In the genomic region with DNA sequence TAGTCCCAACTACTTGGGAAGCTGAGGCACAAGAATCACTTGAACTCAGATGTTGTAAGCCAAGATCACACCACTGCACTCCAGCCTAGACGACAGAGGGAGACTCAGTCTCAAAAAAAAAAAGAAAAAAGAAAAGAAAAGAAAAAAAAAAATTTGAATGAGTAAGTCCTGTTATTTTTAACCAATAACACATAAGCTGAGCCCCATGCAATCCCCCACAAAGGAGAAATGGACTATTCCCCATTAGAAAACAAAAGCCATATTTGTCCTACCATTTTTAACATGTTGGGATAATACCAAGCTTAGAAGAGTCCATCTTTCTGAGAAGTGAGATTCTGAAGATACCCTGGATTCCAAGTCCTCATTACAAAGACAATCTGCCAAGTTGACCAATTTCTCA, we compare ENCODE assay signal across 22 cellular contexts. TPM values are rescaled to one million over a fixed set of nuclear protein-coding genes. Genes with fewer than 3 reads are reported as not detected.
DNase-seq lines count a peak whose midpoint lies in the region; ATAC-seq and TF ChIP-seq lines count a peak whose summit lies in the region.
"Had no signal": no experiment of that assay in that cellular context is flagged by ENCODE, and none has a peak within 500 bp of the region (broad histone marks: within the 10 kb centered on the region; RNA-seq: fewer than 3 reads in every experiment).

No MANE protein-coding gene starts in this region.

- H3K4me3 Mint-ChIP-seq in activated T-cell treated with anti-CD3 and anti-CD28 coated beads, Interleukin-2, amount 50 U/mL, for 24 hours = no peak overlapping the region
- H3K4me3 Mint-ChIP-seq in stimulated activated effector memory CD8-positive, alpha-beta T cell treated with anti-CD3 and anti-CD28 coated beads, Interleukin-12 subunit alpha, Interleukin-12 subunit beta, amount 100 ng/mL, for 72 hours = no peak overlapping the region
- H3K4me3 Mint-ChIP-seq: CD4-positive, alpha-beta T cell had no signal

- H3K4ac ChIP-seq in IMR-90 (ENCODE audit: low read depth, low read length) = 0 out of 2 replicates have a peak overlapping the region, but pooled peaks have one; percentile 39

- H3K14ac ChIP-seq in IMR-90 (replicated peaks; ENCODE audit: low read depth, low read length) = no peak overlapping the region

- H4K8ac ChIP-seq in IMR-90 (ENCODE audit: low read depth in 2 of 2, low read length in 2 of 2) = peak overlapping the region; percentile 20 to 68; a peak in 1 of 4 replicates

- H3K9me3 ChIP-seq in IMR-90 (ENCODE audit: control insufficient read depth, insufficient read depth, low read length) (no peaks in the 10 kb centered on the region), uterus (no peaks in the 10 kb centered on the region), hepatocyte (ENCODE audit: low read depth) (no peaks in the 10 kb centered on the region)
- H3K9me3 ChIP-seq: SJSA1 had no signal

- peaks cover 100% of the 10 kb centered on the region for H3K36me3 Mint-ChIP-seq in activated T-cell treated with anti-CD3 and anti-CD28 coated beads, Interleukin-2, amount 50 U/mL, for 24 hours (ENCODE audit: low read depth)
- peaks cover 99% of the 10 kb centered on the region for H3K36me3 Mint-ChIP-seq in stimulated activated effector memory CD8-positive, alpha-beta T cell treated with anti-CD3 and anti-CD28 coated beads, Interleukin-12 subunit alpha, Interleukin-12 subunit beta, amount 100 ng/mL, for 72 hours

- WGBS in IMR-90 (ENCODE audit: extremely low coverage in 2 of 2, insufficient read length in 1 of 2), 2 experiments = no CpG with 5 or more reads among the region's 1 CpG
- 92% methylated on average over 1 of the region's 1 CpG for WGBS in hepatocyte (ENCODE audit: low lambda C conversion rate, missing lambda C conversion rate)

- H4K20me1 ChIP-seq in IMR-90 (ENCODE audit: insufficient read depth, low read length) = no peaks in the 10 kb centered on the region
- H4K20me1 ChIP-seq in hepatocyte (ENCODE audit: insufficient read depth, poor library complexity, severe bottlenecking) = no peaks in the 10 kb centered on the region
- H4K20me1 ChIP-seq: BLaER1 had no signal

- no peaks in the 10 kb centered on the region for H3K9me2 ChIP-seq in hepatocyte (replicated peaks; ENCODE audit: insufficient read depth)

- H4K5ac ChIP-seq in IMR-90 (ENCODE audit: low read depth, low read length) = no peak overlapping the region

- CTCF ChIA-PET in IMR-90 (lab: Yijun Ruan, JAX) = interaction anchor here (0.6 kb wide), 2 partner anchors 68 to 197 kb away, joined by 3 to 4 read pairs; no protein-coding TSS in a partner anchor

- no peak overlapping the region for H3K18ac ChIP-seq in IMR-90 (ENCODE audit: low read depth, low read length)

- H2AFZ ChIP-seq in IMR-90 (replicated peaks; ENCODE audit: low read length, poor library complexity) = no peak overlapping the region
- no peak overlapping the region for H2AFZ ChIP-seq in hepatocyte
- H2AFZ ChIP-seq: PC-9 had no signal

- peaks cover 2 to 24% of the 10 kb centered on the region in 2 experiments; a peak in 3 of 4 replicates for H3K79me1 ChIP-seq in IMR-90 (ENCODE audit: low read depth in 1 of 2, low read length in 2 of 2)

- no peak overlapping the region for H3K56ac ChIP-seq in IMR-90 (ENCODE audit: extremely low read depth, insufficient read depth, low read length)

- no peak overlapping the region for H2BK120ac ChIP-seq in IMR-90 (ENCODE audit: low read depth, low read length)

- no peaks in the 10 kb centered on the region for H3K9me3 Mint-ChIP-seq in activated T-cell treated with anti-CD3 and anti-CD28 coated beads, Interleukin-2, amount 50 U/mL, for 24 hours
- H3K9me3 Mint-ChIP-seq in stimulated activated effector memory CD8-positive, alpha-beta T cell treated with anti-CD3 and anti-CD28 coated beads, Interleukin-12 subunit alpha, Interleukin-12 subunit beta, amount 100 ng/mL, for 72 hours = no peaks in the 10 kb centered on the region
- H3K9me3 Mint-ChIP-seq: CD4-positive, alpha-beta T cell had no signal

- DNase-seq in activated T-cell treated with anti-CD3 and anti-CD28 coated beads, Interleukin-2, amount 50 U/mL, for 24 hours = no peak
- DNase-seq in activated T-cell treated with anti-CD3 and anti-CD28 coated beads, Interleukin-2, amount 50 U/mL, for 1 hour = no peak
- DNase-seq in IMR-90 = no peak
- DNase-seq in brain microvascular endothelial cell = no peak
- DNase-seq in stimulated activated effector memory CD8-positive, alpha-beta T cell treated with anti-CD3 and anti-CD28 coated beads, Interleukin-12 subunit alpha, Interleukin-12 subunit beta, amount 100 ng/mL, for 72 hours (ENCODE audit: low spot score in 2 of 2) = no peak
- DNase-seq in uterus = no peak
- no peak for DNase-seq in SIG-M5 treated with dmso at 0.1 percent for 504 hours (lab: John Stamatoyannopoulos, UW; ENCODE audit: unreplicated experiment)
- DNase-seq in hepatocyte (ENCODE audit: low spot score) = no peak
- DNase-seq: 8988T; CD4-positive, alpha-beta T cell; KBM-7; MV-4-11; NCI-H1105; NCI-H1436 treated with DMSO at 0.1 percent for 48 hours; NCI-H2029; NCI-H526 treated with DMSO at 0.1 percent for 48 hours; PC-9 had no signal

- no TSS peak for BruUV-seq in IMR-90 (replicated peaks; lab: Mats Ljungman, UMichigan)

- peak overlapping the region; percentile 40 for H3K27ac Mint-ChIP-seq in activated T-cell treated with anti-CD3 and anti-CD28 coated beads, Interleukin-2, amount 50 U/mL, for 24 hours
- H3K27ac Mint-ChIP-seq in stimulated activated effector memory CD8-positive, alpha-beta T cell treated with anti-CD3 and anti-CD28 coated beads, Interleukin-12 subunit alpha, Interleukin-12 subunit beta, amount 100 ng/mL, for 72 hours = peak overlapping the region; percentile 24
- H3K27ac Mint-ChIP-seq: CD4-positive, alpha-beta T cell had no signal

- H3K9me1 ChIP-seq in IMR-90 (ENCODE audit: insufficient read depth, low read length) = no peaks in the 10 kb centered on the region

- no peak overlapping the region for H3K23ac ChIP-seq in IMR-90 (ENCODE audit: low read depth, low read length)

- H3K4me1 ChIP-seq in IMR-90 (ENCODE audit: control insufficient read depth, insufficient read depth, low read length) (peaks cover 2% of the 10 kb centered on the region; the same call in 1 of the 2 replicates), uterus (no peaks in the 10 kb centered on the region), hepatocyte (ENCODE audit: insufficient read depth) (no peaks in the 10 kb centered on the region)
- H3K4me1 ChIP-seq: BLaER1 had no signal

- H2BK5ac ChIP-seq in IMR-90 (ENCODE audit: low read depth, low read length, poor library complexity, severe bottlenecking) = peak overlapping the region; percentile 9

- no peak for TF ChIP-seq CTCF in IMR-90 (conservative IDR thresholded peaks at IDR 0.05; ENCODE audit: low read depth, low read length)
- TF ChIP-seq CTCF in brain microvascular endothelial cell (IDR thresholded peaks at IDR 0.05; ENCODE audit: low read depth, low read length, missing control alignments) = no peak
- no peak for TF ChIP-seq CTCF in uterus (IDR thresholded peaks at IDR 0.05)
- TF ChIP-seq CTCF in hepatocyte (IDR thresholded peaks at IDR 0.05; ENCODE audit: poor library complexity) = no peak

- peak overlapping the region; percentile 47; the same call in 1 of the 3 replicates for H2BK15ac ChIP-seq in IMR-90 (ENCODE audit: low read depth, low read length)

- dilution Hi-C loops in IMR-90 (cut with HindIII; ENCODE audit: low sequenced_read_pairs, unreplicated experiment) = no loop called here

- no peak overlapping the region for H3K9ac ChIP-seq in IMR-90 (ENCODE audit: low read depth, low read length)
- H3K9ac ChIP-seq: BLaER1 had no signal

- POLR2A ChIA-PET in IMR-90 (lab: Charles Lee; ENCODE audit: unreplicated experiment) = no interaction called here

- H3K4me3 ChIP-seq in IMR-90 (ENCODE audit: insufficient read depth, low read depth, low read length) = no peak overlapping the region
- H3K4me3 ChIP-seq in brain microvascular endothelial cell (ENCODE audit: low read depth, low read length) = no peak overlapping the region
- no peak overlapping the region for H3K4me3 ChIP-seq in uterus
- no peak overlapping the region for H3K4me3 ChIP-seq in hepatocyte
- H3K4me3 ChIP-seq: BLaER1, PC-9, SJSA1 had no signal

- no peak overlapping the region for H2BK20ac ChIP-seq in IMR-90 (ENCODE audit: low read depth, low read length)

- H3K27me3 ChIP-seq in IMR-90 (ENCODE audit: control insufficient read depth, insufficient read depth, low read length) (no peaks in the 10 kb centered on the region), brain microvascular endothelial cell (replicated peaks) (no peaks in the 10 kb centered on the region), uterus (no peaks in the 10 kb centered on the region), hepatocyte (no peaks in the 10 kb centered on the region)
- H3K27me3 ChIP-seq: BLaER1, SJSA1 had no signal

- intact Hi-C loops in IMR-90 (cut with micrococcal nuclease) = loop anchor here (10.0 kb wide), 1 partner anchor 65 kb away; a partner anchor contains a TSS
- intact Hi-C loops in uterus (cut with DNase I; ENCODE audit: low total_unique reads) = no loop called here

- H4K91ac ChIP-seq in IMR-90 (ENCODE audit: insufficient read depth, low read depth, low read length) = no peak overlapping the region

- in situ Hi-C loops in IMR-90 (cut with MboI; ENCODE audit: low sequenced_read_pairs) (no loop called here), brain microvascular endothelial cell (cut with HindIII; ENCODE audit: low pct_ligation_motif_present, low sequenced_read_pairs) (no loop called here)

- H3K79me2 ChIP-seq in hepatocyte = no peaks in the 10 kb centered on the region

- H2AK5ac ChIP-seq in IMR-90 (ENCODE audit: low read depth, low read length) = peak overlapping the region; percentile 58; the same call in 1 of the 2 replicates

- H3K27ac ChIP-seq in IMR-90 (ENCODE audit: insufficient read depth, low read length) = peak overlapping the region; percentile 70
- peak overlapping the region; percentile 56 for H3K27ac ChIP-seq in brain microvascular endothelial cell
- H3K27ac ChIP-seq in uterus = no peak overlapping the region
- no peak overlapping the region for H3K27ac ChIP-seq in hepatocyte
- H3K27ac ChIP-seq: BLaER1, PC-9 had no signal

- no peaks in the 10 kb centered on the region for H3K27me3 Mint-ChIP-seq in activated T-cell treated with anti-CD3 and anti-CD28 coated beads, Interleukin-2, amount 50 U/mL, for 24 hours
- H3K27me3 Mint-ChIP-seq: CD4-positive, alpha-beta T cell had no signal

- no peak for TF ChIP-seq RAD21 in IMR-90 (IDR thresholded peaks at IDR 0.05; ENCODE audit: low read length)

- H2AK9ac ChIP-seq in IMR-90 (replicated peaks; ENCODE audit: low read depth, low read length, poor library complexity) = no peak overlapping the region

- H3K36me3 ChIP-seq in IMR-90 (ENCODE audit: control insufficient read depth, insufficient read depth, low read length) (peaks cover 8% of the 10 kb centered on the region), brain microvascular endothelial cell (replicated peaks) (peaks cover 18% of the 10 kb centered on the region), uterus (no peaks in the 10 kb centered on the region), hepatocyte (replicated peaks; ENCODE audit: insufficient read depth, low read depth) (no peaks in the 10 kb centered on the region)

- H3K4me2 ChIP-seq in IMR-90 (ENCODE audit: low read depth, low read length) = no peak overlapping the region
- no peak overlapping the region for H3K4me2 ChIP-seq in hepatocyte
- H3K4me2 ChIP-seq: BLaER1, PC-9 had no signal

- no peak for TF ChIP-seq POLR2A in IMR-90 (IDR thresholded peaks at IDR 0.05; ENCODE audit: low read depth, low read length)
- no peak for TF ChIP-seq POLR2A in uterus (IDR thresholded peaks at IDR 0.05)

- peaks cover 9% of the 10 kb centered on the region for H3K4me1 Mint-ChIP-seq in activated T-cell treated with anti-CD3 and anti-CD28 coated beads, Interleukin-2, amount 50 U/mL, for 24 hours (ENCODE audit: low read depth)
- H3K4me1 Mint-ChIP-seq in stimulated activated effector memory CD8-positive, alpha-beta T cell treated with anti-CD3 and anti-CD28 coated beads, Interleukin-12 subunit alpha, Interleukin-12 subunit beta, amount 100 ng/mL, for 72 hours = peaks cover 5% of the 10 kb centered on the region

- ATAC-seq in IMR-90 (ENCODE audit: low read depth) = no peak
- no peak for ATAC-seq in stimulated activated effector memory CD8-positive, alpha-beta T cell treated with anti-CD3 and anti-CD28 coated beads, Interleukin-12 subunit alpha, Interleukin-12 subunit beta, amount 100 ng/mL, for 72 hours
- ATAC-seq: HCT116, HepG2, Right ventricle myocardium inferior had no signal

RNA-seq across cellular contexts. Expression of a gene that starts 32.4 kb away (rescaled TPM):
- total RNA-seq in IMR-90 (2012; rRNA removed) (35.5 and 45.0 TPM in 2 replicates), uterus (10 to 100 TPM; 13.8 to 61.0 (median 30.6) TPM), hepatocyte (31.2 and 35.8 TPM in 2 replicates)
- polyA plus RNA-seq in IMR-90 (2012; rRNA removed) (4.2 and 6.7 TPM in 2 replicates), hepatocyte (9.3 and 9.7 TPM in 2 replicates)
- 0.56 and 0.81 TPM in 2 replicates for polyA plus RNA-seq in IMR-90 (2012; cell fraction: cytosol; rRNA removed)
- 0.77 and 9.2 TPM in 2 replicates for polyA plus RNA-seq in IMR-90 (2012; cell fraction: nucleus; rRNA removed; ENCODE audit: low replicate concordance)

RNA-seq across cellular contexts. Expression of a gene that starts 58.9 kb away (rescaled TPM):
- 21.5 and 28.1 TPM in 2 replicates for total RNA-seq in IMR-90 (2012; rRNA removed)
- polyA plus RNA-seq in IMR-90 (2012; rRNA removed) = 15.1 and 19.6 TPM in 2 replicates
- polyA plus RNA-seq in IMR-90 (2012; cell fraction: cytosol; rRNA removed) = 5.3 and 5.6 TPM in 2 replicates
- 1.9 and 7.8 TPM in 2 replicates for polyA plus RNA-seq in IMR-90 (2012; cell fraction: nucleus; rRNA removed; ENCODE audit: low replicate concordance)
- 10 to 100 TPM in 3 of 4 donors, 1 to 10 TPM in 1; 7.7 to 16.2 (median 14.6) TPM for total RNA-seq in uterus
- 7.8 and 9.8 TPM in 2 replicates for total RNA-seq in hepatocyte
- polyA plus RNA-seq in hepatocyte = 3.9 and 4.7 TPM in 2 replicates

Comparison
In these comparisons a context has a peak if more than half of its experiments do, and no peak if none do; other contexts are left out.
1. H3K27ac ChIP-seq: peak in IMR-90 (single experiment) and brain microvascular endothelial cell (single experiment); none in uterus (0 of 2) and hepatocyte (single experiment).